ENCODE assay signal across 35 cellular contexts in the genomic region with DNA sequence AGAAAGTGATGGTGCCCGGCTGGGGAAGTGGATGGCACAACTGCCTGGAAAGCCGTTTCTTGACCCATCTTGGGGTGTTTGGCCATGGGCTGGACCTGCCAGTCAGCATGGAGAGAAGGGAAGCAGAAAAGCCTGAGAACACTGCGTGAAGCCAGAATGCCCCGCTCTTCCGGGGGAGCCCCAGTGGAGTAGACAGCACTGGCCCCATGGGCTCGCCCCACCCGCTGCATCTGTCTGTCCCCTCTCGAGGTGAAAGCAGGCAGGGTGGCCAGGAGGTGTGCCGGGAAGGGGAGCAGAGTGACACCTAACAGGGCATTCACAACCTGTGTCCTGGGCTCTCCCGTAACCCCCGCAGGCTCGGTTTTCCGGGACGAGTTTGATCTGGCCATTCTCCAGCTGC.
"Had no signal": no experiment of that assay in that cellular context is flagged by ENCODE, and none has a peak within 500 bp of the region (broad histone marks: within the 10 kb centered on the region; RNA-seq: fewer than 3 reads in every experiment).

No MANE protein-coding gene starts in this region.

- H3K4me1 Mint-ChIP-seq: activated naive CD4-positive, alpha-beta T cell treated with anti-CD3 and anti-CD28 coated beads, Interleukin-2, amount 10 ng/mL, durations not matched to agents 7 days and 5 days; activated naive CD4-positive, alpha-beta T cell treated with anti-CD3 and anti-CD28 coated beads, Interleukin-2, amount 50 U/mL, for 24 hours; activated naive CD8-positive, alpha-beta T cell treated with anti-CD3 and anti-CD28 coated beads for 36 hours; activated naive CD8-positive, alpha-beta T cell treated with anti-CD3 and anti-CD28 coated beads, Interleukin-2, amount 10 ng/mL, durations not matched to agents 7 days and 5 days; activated naive CD8-positive, alpha-beta T cell treated with anti-CD3 and anti-CD28 coated beads, Interleukin-2, amount 50 U/mL, for 24 hours; activated T-helper 17 cell treated with anti-CD3 and anti-CD28 coated beads, Interleukin-2, amount 50 U/mL, for 72 hours; brain; central memory CD8-positive, alpha-beta T cell had no signal

- DNase-seq: activated effector memory CD4-positive, alpha-beta T cell treated with anti-CD3 and anti-CD28 coated beads, Interleukin-2, amount 50 U/mL, for 16 hours; activated effector memory CD4-positive, alpha-beta T cell treated with Interleukin-2 at 50 U/mL for 16 hours; activated gamma-delta T cell; activated gamma-delta T cell treated with Interleukin-2 at 50 U/mL for 16 hours; activated naive CD4-positive, alpha-beta T cell; activated naive CD4-positive, alpha-beta T cell treated with anti-CD3 and anti-CD28 coated beads for 36 hours; activated naive CD4-positive, alpha-beta T cell treated with anti-CD3 and anti-CD28 coated beads, Interleukin-2, amount 10 ng/mL, durations not matched to agents 7 days and 5 days; activated naive CD4-positive, alpha-beta T cell treated with anti-CD3 and anti-CD28 coated beads, Interleukin-2, amount 50 U/mL, for 16 hours; activated naive CD4-positive, alpha-beta T cell treated with Interleukin-2 at 50 U/mL for 16 hours; activated naive CD8-positive, alpha-beta T cell treated with anti-CD3 and anti-CD28 coated beads for 36 hours; activated naive CD8-positive, alpha-beta T cell treated with anti-CD3 and anti-CD28 coated beads, Interleukin-2, amount 10 ng/mL, durations not matched to agents 7 days and 5 days; activated naive CD8-positive, alpha-beta T cell treated with anti-CD3 and anti-CD28 coated beads, Interleukin-2, amount 50 U/mL, for 24 hours; activated T-cell treated with anti-CD3 and anti-CD28 coated beads, Interleukin-2, amount 50 U/mL, for 1 hour; activated T-cell treated with anti-CD3 and anti-CD28 coated beads, Interleukin-2, amount 50 U/mL, for 24 hours; activated T-cell treated with anti-CD3 and anti-CD28 coated beads, Interleukin-2, amount 50 U/mL, for 4 hours; activated T-cell treated with anti-CD3 and anti-CD28 coated beads, Interleukin-2, amount 50 U/mL, for 48 hours; activated T-cell treated with anti-CD3 and anti-CD28 coated beads, Interleukin-2, amount 50 U/mL, for 72 hours; adrenal gland; amniotic stem cell; amygdala; anterior cingulate cortex; aorta; body of pancreas; brain microvascular endothelial cell; caudate nucleus; central memory CD4-positive, alpha-beta T cell; cerebellar nuclear complex had no signal

- H3K27ac Mint-ChIP-seq: activated naive CD4-positive, alpha-beta T cell treated with anti-CD3 and anti-CD28 coated beads for 36 hours; activated naive CD4-positive, alpha-beta T cell treated with anti-CD3 and anti-CD28 coated beads, Interleukin-2, amount 10 ng/mL, durations not matched to agents 7 days and 5 days; activated naive CD4-positive, alpha-beta T cell treated with anti-CD3 and anti-CD28 coated beads, Interleukin-2, amount 50 U/mL, for 24 hours; activated naive CD4-positive, alpha-beta T cell treated with anti-CD3 and anti-CD28 coated beads, Interleukin-2, amount 50 U/mL, for 72 hours; activated naive CD8-positive, alpha-beta T cell; activated naive CD8-positive, alpha-beta T cell treated with anti-CD3 and anti-CD28 coated beads for 36 hours; activated naive CD8-positive, alpha-beta T cell treated with anti-CD3 and anti-CD28 coated beads, Interleukin-2, amount 10 ng/mL, durations not matched to agents 7 days and 5 days; activated naive CD8-positive, alpha-beta T cell treated with anti-CD3 and anti-CD28 coated beads, Interleukin-2, amount 50 U/mL, for 24 hours; activated T-cell treated with anti-CD3 and anti-CD28 coated beads, Interleukin-2, amount 50 U/mL, for 24 hours; activated T-cell treated with anti-CD3 and anti-CD28 coated beads, Interleukin-2, amount 50 U/mL, for 72 hours; activated T-helper 1 cell treated with anti-CD3 and anti-CD28 coated beads, Interleukin-12 subunit alpha, Interleukin-12 subunit beta, Interleukin-2, Interleukin-4 antibody, amounts not matched to agents 30 ng/mL and 10 ng/mL and 1 ng/mL, durations not matched to agents 14 hours and 24 hours and 36 hours; activated T-helper 17 cell treated with anti-CD3 and anti-CD28 coated beads, Interleukin-2, amount 50 U/mL, for 72 hours; activated T-helper 2 cell treated with anti-CD3 and anti-CD28 coated beads, Interferon-gamma antibody, Interleukin-2, Interleukin-4, amounts not matched to agents 10 μg/mL and 5 μg/mL and 100 μg/mL, durations not matched to agents 14 hours and 24 hours and 36 hours; brain had no signal

- H3K9me3 Mint-ChIP-seq: activated naive CD4-positive, alpha-beta T cell treated with anti-CD3 and anti-CD28 coated beads for 36 hours; activated naive CD4-positive, alpha-beta T cell treated with anti-CD3 and anti-CD28 coated beads, Interleukin-2, amount 10 ng/mL, durations not matched to agents 7 days and 5 days; activated naive CD4-positive, alpha-beta T cell treated with anti-CD3 and anti-CD28 coated beads, Interleukin-2, amount 50 U/mL, for 24 hours; activated naive CD4-positive, alpha-beta T cell treated with anti-CD3 and anti-CD28 coated beads, Interleukin-2, amount 50 U/mL, for 72 hours; activated naive CD8-positive, alpha-beta T cell treated with anti-CD3 and anti-CD28 coated beads for 36 hours; activated naive CD8-positive, alpha-beta T cell treated with anti-CD3 and anti-CD28 coated beads, Interleukin-2, amount 10 ng/mL, durations not matched to agents 7 days and 5 days; activated naive CD8-positive, alpha-beta T cell treated with anti-CD3 and anti-CD28 coated beads, Interleukin-2, amount 50 U/mL, for 24 hours; activated T-cell treated with anti-CD3 and anti-CD28 coated beads, Interleukin-2, amount 50 U/mL, for 24 hours; activated T-cell treated with anti-CD3 and anti-CD28 coated beads, Interleukin-2, amount 50 U/mL, for 4 hours; activated T-cell treated with anti-CD3 and anti-CD28 coated beads, Interleukin-2, amount 50 U/mL, for 72 hours; activated T-helper 1 cell treated with anti-CD3 and anti-CD28 coated beads, Interleukin-12 subunit alpha, Interleukin-12 subunit beta, Interleukin-2, Interleukin-4 antibody, amounts not matched to agents 30 ng/mL and 10 ng/mL and 1 ng/mL, durations not matched to agents 14 hours and 24 hours and 36 hours; activated T-helper 17 cell treated with anti-CD3 and anti-CD28 coated beads, Interleukin-2, amount 50 U/mL, for 72 hours; activated T-helper 2 cell treated with anti-CD3 and anti-CD28 coated beads, Interferon-gamma antibody, Interleukin-2, Interleukin-4, amounts not matched to agents 10 μg/mL and 5 μg/mL and 100 μg/mL, durations not matched to agents 14 hours and 24 hours and 36 hours; brain; central memory CD8-positive, alpha-beta T cell had no signal

- H3K36me3 Mint-ChIP-seq: activated naive CD4-positive, alpha-beta T cell treated with anti-CD3 and anti-CD28 coated beads, Interleukin-2, amount 10 ng/mL, durations not matched to agents 7 days and 5 days; activated naive CD4-positive, alpha-beta T cell treated with anti-CD3 and anti-CD28 coated beads, Interleukin-2, amount 50 U/mL, for 24 hours; activated naive CD4-positive, alpha-beta T cell treated with anti-CD3 and anti-CD28 coated beads, Interleukin-2, amount 50 U/mL, for 72 hours; activated naive CD8-positive, alpha-beta T cell; activated naive CD8-positive, alpha-beta T cell treated with anti-CD3 and anti-CD28 coated beads for 36 hours; activated naive CD8-positive, alpha-beta T cell treated with anti-CD3 and anti-CD28 coated beads, Interleukin-2, amount 10 ng/mL, durations not matched to agents 7 days and 5 days; brain had no signal

- H3K4me3 Mint-ChIP-seq: activated naive CD4-positive, alpha-beta T cell treated with anti-CD3 and anti-CD28 coated beads for 36 hours; activated naive CD4-positive, alpha-beta T cell treated with anti-CD3 and anti-CD28 coated beads, Interleukin-2, amount 10 ng/mL, durations not matched to agents 7 days and 5 days; activated naive CD4-positive, alpha-beta T cell treated with anti-CD3 and anti-CD28 coated beads, Interleukin-2, amount 50 U/mL, for 24 hours; activated naive CD8-positive, alpha-beta T cell; activated naive CD8-positive, alpha-beta T cell treated with anti-CD3 and anti-CD28 coated beads for 36 hours; activated naive CD8-positive, alpha-beta T cell treated with anti-CD3 and anti-CD28 coated beads, Interleukin-2, amount 10 ng/mL, durations not matched to agents 7 days and 5 days; activated naive CD8-positive, alpha-beta T cell treated with anti-CD3 and anti-CD28 coated beads, Interleukin-2, amount 50 U/mL, for 24 hours; activated T-cell treated with anti-CD3 and anti-CD28 coated beads, Interleukin-2, amount 50 U/mL, for 24 hours; activated T-cell treated with anti-CD3 and anti-CD28 coated beads, Interleukin-2, amount 50 U/mL, for 4 hours; activated T-cell treated with anti-CD3 and anti-CD28 coated beads, Interleukin-2, amount 50 U/mL, for 72 hours; activated T-helper 1 cell treated with anti-CD3 and anti-CD28 coated beads, Interleukin-12 subunit alpha, Interleukin-12 subunit beta, Interleukin-2, Interleukin-4 antibody, amounts not matched to agents 30 ng/mL and 10 ng/mL and 1 ng/mL, durations not matched to agents 14 hours and 24 hours and 36 hours; activated T-helper 17 cell treated with anti-CD3 and anti-CD28 coated beads, Interleukin-2, amount 50 U/mL, for 72 hours; brain; central memory CD8-positive, alpha-beta T cell had no signal
